In genomic region chr15:50735156-50735555, GRCh38 we compare ENCODE assay signal across 25 cellular contexts. TPM values are rescaled to one million over a fixed set of nuclear protein-coding genes. Genes with fewer than 3 reads are reported as not detected.
DNase-seq lines count a peak whose midpoint lies in the region; ATAC-seq, FAIRE-seq and TF ChIP-seq lines count a peak whose summit lies in the region.
"Had no signal": no experiment of that assay in that cellular context is flagged by ENCODE, and none has a peak within 500 bp of the region (broad histone marks: within the 10 kb centered on the region; RNA-seq: fewer than 3 reads in every experiment).

No MANE protein-coding gene starts in this region.

- H3K9me3 ChIP-seq in HepG2 (ENCODE audit: low read length) (no peaks in the 10 kb centered on the region), right lobe of liver (no peaks in the 10 kb centered on the region)
- H3K9me3 ChIP-seq: BE2C, HAP-1 had no signal

- H3K79me2 ChIP-seq in HepG2 (ENCODE audit: insufficient read depth, low read length) = no peaks in the 10 kb centered on the region

- H3K4me1 ChIP-seq in HepG2 (ENCODE audit: insufficient read depth, low read length) (no peaks in the 10 kb centered on the region), right lobe of liver (no peaks in the 10 kb centered on the region)
- H3K4me1 ChIP-seq: BE2C; BLaER1 treated with 17β-estradiol and CSF1 and Interleukin-3, amounts not matched to agents 10 nM and 100 nM had no signal

- H3K4me3 ChIP-seq in HepG2 (replicated peaks in 1 of 3; ENCODE audit: insufficient read depth in 1 of 3, low read depth in 2 of 3, low read length in 3 of 3) = no peak overlapping the region
- H3K4me3 ChIP-seq in right lobe of liver = no peak overlapping the region
- H3K4me3 ChIP-seq: BLaER1 treated with 17β-estradiol and CSF1 and Interleukin-3, amounts not matched to agents 10 nM and 100 nM; HAP-1 had no signal

- POLR2A ChIA-PET in HepG2 (lab: Yijun Ruan, JAX) = no interaction called here

- H2AFZ ChIP-seq in HepG2 (ENCODE audit: low read length) = no peak overlapping the region

- BruUV-seq in HepG2 (replicated peaks; lab: Mats Ljungman, UMichigan) = TSS peak; percentile 35

- H3K27me3 ChIP-seq in HepG2 (ENCODE audit: control insufficient read depth in 1 of 2, insufficient read depth in 2 of 2, low read length in 2 of 2) (no peaks in the 10 kb centered on the region), right lobe of liver (no peaks in the 10 kb centered on the region)
- H3K27me3 ChIP-seq: BE2C; BLaER1 treated with 17β-estradiol and CSF1 and Interleukin-3, amounts not matched to agents 10 nM and 100 nM had no signal

- intact Hi-C loops in HepG2 (cut with micrococcal nuclease; ENCODE audit: unreplicated experiment) (no loop called here), right lobe of liver (cut with DNase I) (no loop called here), left ventricle myocardium superior (cut with micrococcal nuclease) (no loop called here)

- 75% methylated on average over 4 of the region's 4 CpGs for WGBS in HepG2 (ENCODE audit: low lambda C conversion rate)
- WGBS in right lobe of liver (ENCODE audit: insufficient coverage, low coverage, low lambda C conversion rate, missing lambda C conversion rate) = 91% methylated on average over 4 of the region's 4 CpGs

- H3K36me3 ChIP-seq in HepG2 (replicated peaks in 1 of 2; ENCODE audit: control insufficient read depth in 1 of 2, insufficient read depth in 2 of 2, low read length in 2 of 2) (peaks cover 4 to 44% of the 10 kb centered on the region in 2 experiments; a peak in 4 of 5 replicates), right lobe of liver (peaks cover 0 to 81% (median 14%) of the 10 kb centered on the region in 4 donors)

- no peak for FAIRE-seq in HepG2 (lab: Jason Lieb, UNC)
- FAIRE-seq: A204.1, GM12892, H54 had no signal

- in situ Hi-C loops in HepG2 (cut with HindIII; ENCODE audit: extremely low pct_ligation_motif_present, low pct_unique_long_range_greater_than_20kb) = no loop called here

- no peak for TF ChIP-seq RAD21 in HepG2 (CRISPR knock-in tag; IDR thresholded peaks at IDR 0.05)

- no peak overlapping the region for H3K4me2 ChIP-seq in HepG2 (ENCODE audit: low read depth, low read length)
- H3K4me2 ChIP-seq: BLaER1 treated with 17β-estradiol and CSF1 and Interleukin-3, amounts not matched to agents 10 nM and 100 nM had no signal

- no peak overlapping the region for H3K9ac ChIP-seq in HepG2 (ENCODE audit: insufficient read depth, low read depth, low read length)
- H3K9ac ChIP-seq: BLaER1 treated with 17β-estradiol and CSF1 and Interleukin-3, amounts not matched to agents 10 nM and 100 nM had no signal

- no peak overlapping the region for H3K27ac ChIP-seq in HepG2 (ENCODE audit: extremely low read length, insufficient read depth, low read length)
- no peak overlapping the region for H3K27ac ChIP-seq in right lobe of liver
- H3K27ac ChIP-seq: 22Rv1; BLaER1 treated with 17β-estradiol and CSF1 and Interleukin-3, amounts not matched to agents 10 nM and 100 nM had no signal

- TF ChIP-seq CTCF in HepG2 (CRISPR knock-in tag; IDR thresholded peaks at IDR 0.05) (no peak), right lobe of liver (IDR thresholded peaks at IDR 0.05) (no peak)

- TF ChIP-seq POLR2A in HepG2 (IDR thresholded peaks at IDR 0.05; ENCODE audit: insufficient read depth in 1 of 2, low read depth in 2 of 2, low read length in 2 of 2) (no peak), right lobe of liver (IDR thresholded peaks at IDR 0.05) (no peak)

- CTCF ChIA-PET in HepG2 (lab: Yijun Ruan, JAX; ENCODE audit: low intra/inter-chr PET ratio, low total read pairs) = no interaction called here

- TF ChIP-seq EP300 in HepG2 (IDR thresholded peaks at IDR 0.05; ENCODE audit: low read depth in 2 of 2, low read length in 2 of 2) (no peak), HepG2 (CRISPR knock-in tag; IDR thresholded peaks at IDR 0.05; ENCODE audit: borderline replicate concordance) (no peak)

- ATAC-seq in HepG2 = no peak
- ATAC-seq in right lobe of liver = no peak
- no peak for ATAC-seq in GM19023 (IDR thresholded peaks at IDR 0.05; ENCODE audit: unreplicated experiment)
- no peak for ATAC-seq in left ventricle myocardium superior

- no peaks in the 10 kb centered on the region for H4K20me1 ChIP-seq in HepG2 (ENCODE audit: insufficient read depth, low read length)

- DNase-seq in HepG2 (ENCODE audit: low spot score) = no peak
- no peak for DNase-seq in right lobe of liver
- peak; percentile 75 for DNase-seq in foreskin melanocyte
- DNase-seq in pons (ENCODE audit: low spot score) = peak; percentile 59
- DNase-seq in activated gamma-delta T cell (lab: John Stamatoyannopoulos, UW) = no peak
- no peak for DNase-seq in left ventricle myocardium superior
- no peak for DNase-seq in activated CD4-positive, alpha-beta T cell treated with anti-CD3 and anti-CD28 coated beads for 4 hours
- DNase-seq: ACHN; AML-193; BE2C; Calu3; CD4-positive, alpha-beta T cell; CD8-positive, alpha-beta memory T cell; DMS53; DMS79 treated with DMSO at 0.1 percent for 48 hours; GF-D8; GOT3; HFFc6 had no signal

TF ChIP-seq in HepG2, 621 proteins besides CTCF, POLR2A, EP300 and RAD21:
- TF ChIP-seq TBP (CRISPR knock-in tag; IDR thresholded peaks at IDR 0.05) (no peak), ZNF775 (CRISPR knock-in tag; IDR thresholded peaks at IDR 0.05; ENCODE audit: borderline replicate concordance) (no peak), ZNF883 (CRISPR knock-in tag; IDR thresholded peaks at IDR 0.05; ENCODE audit: not compliant biosample characterization) (no peak), U2AF2 (IDR thresholded peaks at IDR 0.05; ENCODE audit: low read depth, low read length) (no peak), MBNL3 (CRISPR knock-in tag; conservative IDR thresholded peaks at IDR 0.05) (no peak)

RNA-seq across cellular contexts. Expression of gene SPPL2A, which starts 30.4 kb away (rescaled TPM):
- total RNA-seq in HepG2 (2016; rRNA removed; fragmentation: Illumina TruSeq; extraction: Trizol) = 69.9 and 105 TPM in 2 replicates
- total RNA-seq in HepG2 (2016; cell fraction: cytosol; rRNA removed; fragmentation: Illumina TruSeq; extraction: Trizol; ENCODE audit: low read depth) = 27.3 and 31.2 TPM in 2 replicates
- total RNA-seq in HepG2 (2016; cell fraction: insoluble cytoplasmic fraction; rRNA removed; fragmentation: Illumina TruSeq; extraction: Trizol) = 66.5 and 98.8 TPM in 2 replicates
- 43.0 and 45.8 TPM in 2 replicates for total RNA-seq in HepG2 (2016; cell fraction: membrane; rRNA removed; fragmentation: Illumina TruSeq; extraction: Trizol)
- 81.8 and 105 TPM in 2 replicates for total RNA-seq in HepG2 (2016; cell fraction: nucleus; rRNA removed; fragmentation: Illumina TruSeq; extraction: Trizol)
- polyA plus RNA-seq in HepG2 (2011; rRNA removed) = 80.5 and 87.1 TPM in 2 replicates
- 28.9 and 46.4 TPM in 2 replicates for polyA plus RNA-seq in HepG2 (2011; cell fraction: cytosol; rRNA removed)
- 143 and 183 TPM in 2 replicates for polyA plus RNA-seq in HepG2 (2011; cell fraction: nucleus; rRNA removed)
- 73.6 TPM in 2 replicates for polyA plus RNA-seq in HepG2 (2012)
- 12.7 and 16.1 TPM in 2 replicates for polyA plus RNA-seq in HepG2 (2016; cell fraction: cytosol; fragmentation: Illumina TruSeq; extraction: Trizol; ENCODE audit: low read depth)
- 38.1 and 38.6 TPM in 2 replicates for polyA plus RNA-seq in HepG2 (2016; cell fraction: insoluble cytoplasmic fraction; fragmentation: Illumina TruSeq; extraction: Trizol; ENCODE audit: low read depth)
- 20.8 and 23.3 TPM in 2 replicates for polyA plus RNA-seq in HepG2 (2016; cell fraction: membrane; fragmentation: Illumina TruSeq; extraction: Trizol; ENCODE audit: low read depth)
- 101 TPM in 2 replicates for polyA plus RNA-seq in HepG2 (2016; cell fraction: nucleus; fragmentation: Illumina TruSeq; extraction: Trizol; ENCODE audit: insufficient read depth, low read depth)
- 29.8 and 31.4 TPM in 2 replicates for polyA minus RNA-seq in HepG2 (2011; rRNA and poly(A)+ RNA removed; ENCODE audit: low replicate concordance)
- 33.5 and 35.2 TPM in 2 replicates for polyA minus RNA-seq in HepG2 (2011; cell fraction: cytosol; rRNA and poly(A)+ RNA removed)
- polyA minus RNA-seq in HepG2 (2011; cell fraction: nucleus; rRNA and poly(A)+ RNA removed) = 51.2 and 70.0 TPM in 2 replicates
- 100 to 1,000 TPM in 5 of 6 experiments, 10 to 100 TPM in 1; 94.0 to 239 (median 120) TPM for total RNA-seq in right lobe of liver
- total RNA-seq in left ventricle myocardium superior = 97.4 TPM

RNA-seq across cellular contexts. Expression of gene TRPM7, which starts 48.6 kb away (rescaled TPM):
- total RNA-seq in HepG2 (2016; rRNA removed; fragmentation: Illumina TruSeq; extraction: Trizol) = 31.7 and 36.0 TPM in 2 replicates
- total RNA-seq in HepG2 (2016; cell fraction: cytosol; rRNA removed; fragmentation: Illumina TruSeq; extraction: Trizol; ENCODE audit: low read depth) = 20.0 and 27.4 TPM in 2 replicates
- 29.5 and 34.2 TPM in 2 replicates for total RNA-seq in HepG2 (2016; cell fraction: insoluble cytoplasmic fraction; rRNA removed; fragmentation: Illumina TruSeq; extraction: Trizol)
- 13.8 and 21.5 TPM in 2 replicates for total RNA-seq in HepG2 (2016; cell fraction: membrane; rRNA removed; fragmentation: Illumina TruSeq; extraction: Trizol)
- total RNA-seq in HepG2 (2016; cell fraction: nucleus; rRNA removed; fragmentation: Illumina TruSeq; extraction: Trizol) = 55.5 and 65.2 TPM in 2 replicates
- polyA plus RNA-seq in HepG2 (2011; rRNA removed) = 10.3 and 11.0 TPM in 2 replicates
- polyA plus RNA-seq in HepG2 (2011; cell fraction: cytosol; rRNA removed) = 2.5 and 5.2 TPM in 2 replicates
- polyA plus RNA-seq in HepG2 (2011; cell fraction: nucleus; rRNA removed) = 13.1 and 16.3 TPM in 2 replicates
- polyA plus RNA-seq in HepG2 (2012) = 13.3 and 15.9 TPM in 2 replicates
- polyA plus RNA-seq in HepG2 (2016; cell fraction: cytosol; fragmentation: Illumina TruSeq; extraction: Trizol; ENCODE audit: low read depth) = 0.60 and 0.96 TPM in 2 replicates
- 20.5 and 21.0 TPM in 2 replicates for polyA plus RNA-seq in HepG2 (2016; cell fraction: insoluble cytoplasmic fraction; fragmentation: Illumina TruSeq; extraction: Trizol; ENCODE audit: low read depth)
- polyA plus RNA-seq in HepG2 (2016; cell fraction: membrane; fragmentation: Illumina TruSeq; extraction: Trizol; ENCODE audit: low read depth) = 3.7 and 4.0 TPM in 2 replicates
- 39.3 and 41.4 TPM in 2 replicates for polyA plus RNA-seq in HepG2 (2016; cell fraction: nucleus; fragmentation: Illumina TruSeq; extraction: Trizol; ENCODE audit: insufficient read depth, low read depth)
- polyA minus RNA-seq in HepG2 (2011; rRNA and poly(A)+ RNA removed; ENCODE audit: low replicate concordance) = 10.4 and 25.6 TPM in 2 replicates
- polyA minus RNA-seq in HepG2 (2011; cell fraction: cytosol; rRNA and poly(A)+ RNA removed) = 12.9 and 15.3 TPM in 2 replicates
- 95.0 and 116 TPM in 2 replicates for polyA minus RNA-seq in HepG2 (2011; cell fraction: nucleus; rRNA and poly(A)+ RNA removed)
- 10 to 100 TPM; 20.9 to 31.9 (median 24.7) TPM for total RNA-seq in right lobe of liver
- total RNA-seq in left ventricle myocardium superior = 31.4 TPM

Comparison
In these comparisons a context has a peak if more than half of its experiments do, and no peak if none do; other contexts are left out.
1. DNase-seq: peak in foreskin melanocyte (single experiment) and pons (single experiment); none in HepG2 (single experiment), right lobe of liver (0 of 3), activated gamma-delta T cell (single experiment), left ventricle myocardium superior (single experiment) and activated CD4-positive, alpha-beta T cell treated with anti-CD3 and anti-CD28 coated beads for 4 hours (0 of 2).